8 cellular contexts compared by ENCODE assay signal in genomic region chr15:63122002-63122893, GRCh38. TPM values are rescaled to one million over a fixed set of nuclear protein-coding genes. Genes with fewer than 3 reads are reported as not detected.
DNase-seq lines count a peak whose midpoint lies in the region; ATAC-seq and TF ChIP-seq lines count a peak whose summit lies in the region.

No MANE protein-coding gene starts in this region.

- no peaks in the 10 kb centered on the region for H3K4me1 ChIP-seq in foreskin keratinocyte
- peaks cover 4% of the 10 kb centered on the region for H3K4me1 ChIP-seq in stomach smooth muscle (ENCODE audit: control insufficient read depth, insufficient read depth, low read length)

- no peaks in the 10 kb centered on the region for H3K9me3 ChIP-seq in stomach smooth muscle (ENCODE audit: control insufficient read depth in 2 of 2, low read length in 2 of 2)

- no peaks in the 10 kb centered on the region for H3K27me3 ChIP-seq in foreskin keratinocyte
- no peaks in the 10 kb centered on the region for H3K27me3 ChIP-seq in stomach smooth muscle (ENCODE audit: control insufficient read depth in 1 of 2, insufficient read depth in 2 of 2, low read length in 2 of 2)

- peaks cover 5% of the 10 kb centered on the region for H3K9me3 Mint-ChIP-seq in neural crest cell

- H3K27ac ChIP-seq in foreskin keratinocyte = peak overlapping the region; percentile 62
- H3K27ac ChIP-seq in stomach smooth muscle (ENCODE audit: low read length) = peak overlapping the region; percentile 62

- ATAC-seq in GM21526 (IDR thresholded peaks at IDR 0.05; ENCODE audit: low FRiP score, unreplicated experiment) = peak; percentile 75
- ATAC-seq in foreskin keratinocyte = peak; percentile 89

- H3K27me3 Mint-ChIP-seq in neural crest cell (ENCODE audit: low read depth) = no peaks in the 10 kb centered on the region

- H3K36me3 ChIP-seq in stomach smooth muscle (ENCODE audit: control insufficient read depth in 2 of 2, insufficient read depth in 2 of 2, low read length in 2 of 2) = no peaks in the 10 kb centered on the region

- TF ChIP-seq CTCF in foreskin keratinocyte (conservative IDR thresholded peaks at IDR 0.05) = peak; percentile 33
- peak; percentile 56 for TF ChIP-seq CTCF in neural crest cell (conservative IDR thresholded peaks at IDR 0.05)

- H3K4me1 Mint-ChIP-seq in neural crest cell = peaks cover 28% of the 10 kb centered on the region

- peaks cover 2% of the 10 kb centered on the region for H3K36me3 Mint-ChIP-seq in neural crest cell (ENCODE audit: low read depth)

- peak overlapping the region; percentile 92 for H3K4me3 Mint-ChIP-seq in neural crest cell

- peak overlapping the region; percentile 44 to 60 for H3K9ac ChIP-seq in stomach smooth muscle (ENCODE audit: low read length in 2 of 2)

- DNase-seq in DMS 273 treated with DMSO at 0.1 percent for 48 hours (lab: John Stamatoyannopoulos, UW) (peak; percentile 9), HuH-7 (ENCODE audit: low spot score) (peak; percentile 80), SHP77 (lab: John Stamatoyannopoulos, UW) (peak; percentile 47 to 57), activated gamma-delta T cell treated with Interleukin-2 at 50 U/mL for 16 hours (peak; percentile 83), foreskin keratinocyte (peak; percentile 44 to 74), neural crest cell (ENCODE audit: low read depth, low spot score) (peak; percentile 74)

- peak overlapping the region; percentile 53 for H3K27ac Mint-ChIP-seq in neural crest cell (ENCODE audit: unreplicated experiment)

- peak overlapping the region; percentile 38 to 88 for H3K4me3 ChIP-seq in stomach smooth muscle (ENCODE audit: low read length in 2 of 2)

RNA-seq across cellular contexts. Expression of gene LACTB, which starts 0.6 kb away (rescaled TPM):
- total RNA-seq in foreskin keratinocyte (15.0 and 15.8 TPM in 2 replicates), neural crest cell (7.0 and 8.5 TPM in 2 replicates)
- polyA plus RNA-seq in foreskin keratinocyte = 10.8 and 11.0 TPM in 2 replicates

RNA-seq across cellular contexts. Expression of gene RPS27L, which starts 35.0 kb away (rescaled TPM):
- total RNA-seq in foreskin keratinocyte (129 and 140 TPM in 2 replicates), neural crest cell (85.2 and 86.6 TPM in 2 replicates)
- polyA plus RNA-seq in foreskin keratinocyte = 199 and 221 TPM in 2 replicates

Comparison
In these comparisons a context has a peak if more than half of its experiments do, and no peak if none do; other contexts are left out.
1. Peak in every context shown above with its lines: DNase-seq, ATAC-seq, H3K4me3 ChIP-seq and H3K27ac ChIP-seq.
2. DNase-seq: peak in every context shown above with its lines; median percentile 83 in activated gamma-delta T cell treated with Interleukin-2 at 50 U/mL for 16 hours; 80 in HuH-7; 74 in neural crest cell; 59 in foreskin keratinocyte; 52 in SHP77; 9 in DMS 273 treated with DMSO at 0.1 percent for 48 hours.